In the genomic region with DNA sequence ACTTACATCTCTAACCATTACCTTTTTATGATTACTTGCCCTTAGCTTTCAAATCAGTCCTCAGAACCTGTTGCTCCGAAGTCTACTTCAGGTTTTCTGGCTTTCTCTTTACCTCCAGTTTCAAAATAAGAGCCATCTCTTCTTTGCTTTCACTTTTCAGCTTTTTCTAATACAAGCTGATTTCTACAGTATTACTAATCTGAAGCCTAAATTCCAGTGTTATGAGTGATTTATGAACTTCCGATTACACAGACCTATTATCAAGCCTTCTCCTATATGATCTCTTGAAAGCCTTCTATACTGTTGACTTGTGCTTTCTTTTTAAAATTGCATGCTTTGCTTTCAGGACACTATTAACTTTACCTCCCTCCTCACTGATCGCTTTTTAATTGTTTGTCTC, we compare ENCODE assay signal across 19 cellular contexts.
DNase-seq lines count a peak whose midpoint lies in the region; ATAC-seq and TF ChIP-seq lines count a peak whose summit lies in the region.
"Had no signal": no experiment of that assay in that cellular context is flagged by ENCODE, and none has a peak within 500 bp of the region (broad histone marks: within the 10 kb centered on the region; RNA-seq: fewer than 3 reads in every experiment).

No MANE protein-coding gene starts in this region.

- H3K36me3 ChIP-seq in ACC112 (ENCODE audit: insufficient read depth, low read length) (no peaks in the 10 kb centered on the region), IMR-90 (ENCODE audit: control insufficient read depth, insufficient read depth, low read length) (no peaks in the 10 kb centered on the region)

- H4K91ac ChIP-seq in IMR-90 (ENCODE audit: insufficient read depth, low read depth, low read length), result no peak overlapping the region

- H3K27me3 ChIP-seq in ACC112 (ENCODE audit: insufficient read depth, low read length) (no peaks in the 10 kb centered on the region), IMR-90 (ENCODE audit: control insufficient read depth, insufficient read depth, low read length) (no peaks in the 10 kb centered on the region)

- H3K9ac ChIP-seq in IMR-90 (ENCODE audit: low read depth, low read length), result no peak overlapping the region

- H2AK9ac ChIP-seq in IMR-90 (replicated peaks; ENCODE audit: low read depth, low read length, poor library complexity), result no peak overlapping the region

- H2BK15ac ChIP-seq in IMR-90 (ENCODE audit: low read depth, low read length), result no peak overlapping the region

- peak overlapping the region in 1 of 2 experiments; percentile 40; a peak in 2 of 4 replicates for H4K8ac ChIP-seq in IMR-90 (ENCODE audit: low read depth in 2 of 2, low read length in 2 of 2)

- H3K79me2 ChIP-seq in ACC112 (ENCODE audit: control insufficient read depth, insufficient read depth, low read length, unreplicated experiment), result no peaks in the 10 kb centered on the region

- H3K79me1 ChIP-seq in IMR-90 (ENCODE audit: low read depth in 1 of 2, low read length in 2 of 2), result no peaks in the 10 kb centered on the region

- peaks cover 7% of the 10 kb centered on the region for H3K9me3 ChIP-seq in IMR-90 (ENCODE audit: control insufficient read depth, insufficient read depth, low read length)

- TF ChIP-seq POLR2A in IMR-90 (IDR thresholded peaks at IDR 0.05; ENCODE audit: low read depth, low read length), result no peak

- ATAC-seq in IMR-90 (ENCODE audit: low read depth) (peak; percentile 37), HG03469 (IDR thresholded peaks at IDR 0.05; ENCODE audit: unreplicated experiment) (no peak)
- ATAC-seq: Panc1 had no signal

- dilution Hi-C loops in IMR-90 (cut with HindIII; ENCODE audit: low sequenced_read_pairs, unreplicated experiment), result no loop called here

- H2BK5ac ChIP-seq in IMR-90 (ENCODE audit: low read depth, low read length, poor library complexity, severe bottlenecking), result no peak overlapping the region

- peak overlapping the region; percentile 27; the same call in 1 of the 2 replicates for H3K18ac ChIP-seq in IMR-90 (ENCODE audit: low read depth, low read length)

- no peak for TF ChIP-seq RAD21 in IMR-90 (IDR thresholded peaks at IDR 0.05; ENCODE audit: low read length)

- H3K9me1 ChIP-seq in IMR-90 (ENCODE audit: insufficient read depth, low read length), result no peaks in the 10 kb centered on the region

- H3K23ac ChIP-seq in IMR-90 (ENCODE audit: low read depth, low read length), result no peak overlapping the region

- CTCF ChIA-PET in IMR-90 (lab: Yijun Ruan, JAX), result interaction anchor here (0.7 kb wide), 1 partner anchor 14 kb away, joined by 3 read pairs; no protein-coding TSS in a partner anchor

- no peak for TF ChIP-seq CTCF in IMR-90 (conservative IDR thresholded peaks at IDR 0.05; ENCODE audit: low read depth, low read length)
- TF ChIP-seq CTCF in fibroblast of pulmonary artery (IDR thresholded peaks at IDR 0.05; ENCODE audit: low read length, missing control alignments), result no peak

- H3K4me3 ChIP-seq in ACC112 (ENCODE audit: low read depth, low read length) (peak overlapping the region; percentile 75), IMR-90 (ENCODE audit: insufficient read depth, low read depth, low read length) (no peak overlapping the region), fibroblast of pulmonary artery (replicated peaks; ENCODE audit: low read depth, low read length) (no peak overlapping the region)

- H2BK120ac ChIP-seq in IMR-90 (ENCODE audit: low read depth, low read length), result no peak overlapping the region

- no peak overlapping the region for H3K14ac ChIP-seq in IMR-90 (replicated peaks; ENCODE audit: low read depth, low read length)

- no peak overlapping the region for H4K5ac ChIP-seq in IMR-90 (ENCODE audit: low read depth, low read length)

- H4K20me1 ChIP-seq in IMR-90 (ENCODE audit: insufficient read depth, low read length), result no peaks in the 10 kb centered on the region

- intact Hi-C loops in IMR-90 (cut with micrococcal nuclease), result loop anchor here (5.0 kb wide), 1 partner anchor 63 kb away; no protein-coding TSS in a partner anchor

- POLR2A ChIA-PET in IMR-90 (lab: Charles Lee; ENCODE audit: unreplicated experiment), result no interaction called here

- in situ Hi-C loops in IMR-90 (cut with MboI; ENCODE audit: low sequenced_read_pairs), result no loop called here

- H3K27ac ChIP-seq in ACC112 (ENCODE audit: low read depth, low read length), result peak overlapping the region; percentile 49; the same call in 1 of the 2 replicates
- no peak overlapping the region for H3K27ac ChIP-seq in IMR-90 (ENCODE audit: insufficient read depth, low read length)

- H2AFZ ChIP-seq in ACC112 (ENCODE audit: low read length, unreplicated experiment) (peak overlapping the region; percentile 97), IMR-90 (replicated peaks; ENCODE audit: low read length, poor library complexity) (no peak overlapping the region)

- no peak overlapping the region for H3K56ac ChIP-seq in IMR-90 (ENCODE audit: extremely low read depth, insufficient read depth, low read length)

- no peak overlapping the region for H2AK5ac ChIP-seq in IMR-90 (ENCODE audit: low read depth, low read length)

- BruUV-seq in IMR-90 (replicated peaks; lab: Mats Ljungman, UMichigan), result no TSS peak

- 0 out of 2 replicates have a peak overlapping the region, but pooled peaks have one; percentile 11 for H2BK20ac ChIP-seq in IMR-90 (ENCODE audit: low read depth, low read length)

- peak overlapping the region; percentile 91 for H3K4me2 ChIP-seq in IMR-90 (ENCODE audit: low read depth, low read length)

- no peak overlapping the region for H3K4ac ChIP-seq in IMR-90 (ENCODE audit: low read depth, low read length)

- H3K4me1 ChIP-seq in ACC112 (ENCODE audit: control insufficient read depth, insufficient read depth, low read length, unreplicated experiment) (peaks cover 4% of the 10 kb centered on the region), IMR-90 (ENCODE audit: control insufficient read depth, insufficient read depth, low read length) (no peaks in the 10 kb centered on the region)

- no CpG with 5 or more reads among the region's 3 CpGs for WGBS in IMR-90 (ENCODE audit: extremely low coverage in 2 of 2, insufficient read length in 1 of 2), 2 experiments

- DNase-seq in IMR-90, result peak; percentile 31
- peak; percentile 67 for DNase-seq in RKO (ENCODE audit: low spot score)
- DNase-seq in fibroblast of pulmonary artery (ENCODE audit: low read depth), result peak; percentile 6
- no peak for DNase-seq in GM19240 (ENCODE audit: insufficient read length, low spot score)
- no peak for DNase-seq in kidney glomerular epithelial cell (lab: John Stamatoyannopoulos, UW)
- DNase-seq in D341Med (ENCODE audit: low spot score), result no peak
- DNase-seq: 8988T; Calu3; CD4-positive, alpha-beta memory T cell; GDM1; NCI-H1436; NCI-H2029 treated with DMSO at 0.1 percent for 48 hours; NCI-H2171 treated with DMSO at 0.1 percent for 48 hours; NCI-H510A; NCI-H774; SIG-M5 had no signal

TF ChIP-seq in IMR-90, 13 proteins besides CTCF, POLR2A, EP300 and RAD21:
- TF ChIP-seq MAZ (IDR thresholded peaks at IDR 0.05; ENCODE audit: borderline replicate concordance, low read depth, low read length) (no peak), SMC3 (IDR thresholded peaks at IDR 0.05; ENCODE audit: low read depth, low read length) (no peak), CHD1 (IDR thresholded peaks at IDR 0.05; ENCODE audit: low read depth, low read length) (no peak), FOS (IDR thresholded peaks at IDR 0.05; ENCODE audit: low read depth, low read length) (no peak), CEBPB (IDR thresholded peaks at IDR 0.05; ENCODE audit: low read depth, low read length) (no peak), NFE2L2 (IDR thresholded peaks at IDR 0.05; ENCODE audit: low read depth, low read length) (no peak)
- TF ChIP-seq, protein P1, sequence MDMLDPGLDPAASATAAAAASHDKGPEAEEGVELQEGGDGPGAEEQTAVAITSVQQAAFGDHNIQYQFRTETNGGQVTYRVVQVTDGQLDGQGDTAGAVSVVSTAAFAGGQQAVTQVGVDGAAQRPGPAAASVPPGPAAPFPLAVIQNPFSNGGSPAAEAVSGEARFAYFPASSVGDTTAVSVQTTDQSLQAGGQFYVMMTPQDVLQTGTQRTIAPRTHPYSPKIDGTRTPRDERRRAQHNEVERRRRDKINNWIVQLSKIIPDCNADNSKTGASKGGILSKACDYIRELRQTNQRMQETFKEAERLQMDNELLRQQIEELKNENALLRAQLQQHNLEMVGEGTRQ (IDR thresholded peaks at IDR 0.05; ENCODE audit: low read depth, low read length), result no peak
- TF ChIP-seq, protein P2, sequence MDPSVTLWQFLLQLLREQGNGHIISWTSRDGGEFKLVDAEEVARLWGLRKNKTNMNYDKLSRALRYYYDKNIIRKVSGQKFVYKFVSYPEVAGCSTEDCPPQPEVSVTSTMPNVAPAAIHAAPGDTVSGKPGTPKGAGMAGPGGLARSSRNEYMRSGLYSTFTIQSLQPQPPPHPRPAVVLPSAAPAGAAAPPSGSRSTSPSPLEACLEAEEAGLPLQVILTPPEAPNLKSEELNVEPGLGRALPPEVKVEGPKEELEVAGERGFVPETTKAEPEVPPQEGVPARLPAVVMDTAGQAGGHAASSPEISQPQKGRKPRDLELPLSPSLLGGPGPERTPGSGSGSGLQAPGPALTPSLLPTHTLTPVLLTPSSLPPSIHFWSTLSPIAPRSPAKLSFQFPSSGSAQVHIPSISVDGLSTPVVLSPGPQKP (IDR thresholded peaks at IDR 0.05; ENCODE audit: borderline replicate concordance, low read depth, low read length), result no peak

Comparison
In these comparisons a context has a peak if more than half of its experiments do, and no peak if none do; other contexts are left out.
1. DNase-seq: peak in IMR-90 (single experiment), RKO (single experiment) and fibroblast of pulmonary artery (single experiment); none in GM19240 (single experiment), kidney glomerular epithelial cell (single experiment) and D341Med (single experiment).